2 cellular contexts compared by ENCODE assay signal in the genomic region with DNA sequence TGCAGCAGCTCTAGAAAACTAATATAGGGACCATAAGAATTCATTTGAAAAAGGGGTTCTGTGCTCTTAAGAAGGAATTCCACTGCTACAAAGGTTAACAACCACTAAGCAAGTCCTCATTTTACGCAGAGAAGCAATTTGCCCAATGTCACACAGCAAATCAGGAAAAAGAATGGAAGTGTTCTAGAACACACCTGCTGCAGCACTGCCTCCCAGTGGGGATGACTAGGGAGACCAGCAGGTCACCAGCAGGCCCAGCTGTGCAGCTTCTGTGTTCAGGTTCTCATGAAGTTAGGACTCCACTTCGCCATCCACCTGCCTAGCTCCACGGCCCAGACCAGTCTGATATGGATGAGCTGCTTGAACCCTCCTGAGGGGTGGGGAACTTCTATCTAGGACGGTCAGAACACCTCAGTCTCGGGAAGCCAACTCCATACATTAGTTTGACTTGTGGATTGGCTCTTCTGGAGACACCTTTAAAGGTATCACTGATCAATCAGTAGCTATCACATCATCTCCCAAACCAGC.
TF ChIP-seq lines count a peak whose summit lies in the region.

No MANE protein-coding gene starts in this region.

TF ChIP-seq in HCT116, 20 proteins besides CTCF, POLR2A, EP300 and RAD21:
- no peak for TF ChIP-seq ELF1 (IDR thresholded peaks at IDR 0.05; ENCODE audit: borderline replicate concordance, low read depth)
- TF ChIP-seq CBX3 (IDR thresholded peaks at IDR 0.05; ENCODE audit: low read depth), result no peak
- TF ChIP-seq SRF (IDR thresholded peaks at IDR 0.05; ENCODE audit: low read depth), result no peak
- TF ChIP-seq SP1 (IDR thresholded peaks at IDR 0.05; ENCODE audit: low read depth), result no peak

TF ChIP-seq in GM12878, 131 proteins besides CTCF, POLR2A, EP300 and RAD21:
- TF ChIP-seq FOXK2 (IDR thresholded peaks at IDR 0.05) (no peak), ASH2L (IDR thresholded peaks at IDR 0.05; ENCODE audit: borderline replicate concordance, low read depth) (no peak), KAT2A (conservative IDR thresholded peaks at IDR 0.05; ENCODE audit: control insufficient read depth, low read depth, low read length) (no peak)
